In genomic region chr9:130715270-130716077, GRCh38 we compare ENCODE assay signal across 1 cellular context.
TF ChIP-seq lines count a peak whose summit lies in the region.

No MANE protein-coding gene starts in this region.

TF ChIP-seq in H1, 55 proteins besides CTCF, POLR2A, EP300 and RAD21 (continued from another document):
- no peak for TF ChIP-seq NANOG (IDR thresholded peaks at IDR 0.05; ENCODE audit: insufficient read depth, low read depth, low read length, poor library complexity, severe bottlenecking)
- no peak for TF ChIP-seq HDAC2 (IDR thresholded peaks at IDR 0.05; ENCODE audit: borderline replicate concordance in 1 of 2, low read depth in 2 of 2, low read length in 2 of 2)
- no peak for TF ChIP-seq RXRA (IDR thresholded peaks at IDR 0.05; ENCODE audit: insufficient read depth, low read depth, low read length)
- no peak for TF ChIP-seq MAX (IDR thresholded peaks at IDR 0.05)
- no peak for TF ChIP-seq BACH1 (IDR thresholded peaks at IDR 0.05; ENCODE audit: low read length)
- no peak for TF ChIP-seq PHF8 (conservative IDR thresholded peaks at IDR 0.05; ENCODE audit: low read depth, low read length)
- TF ChIP-seq TAF1 (IDR thresholded peaks at IDR 0.05; ENCODE audit: low read depth, low read length) = no peak
- TF ChIP-seq EGR1 (IDR thresholded peaks at IDR 0.05; ENCODE audit: borderline replicate concordance, low read depth, low read length) = no peak
